Comparison of ENCODE assay signal across 1 cellular context in genomic region chr1:200899015-200899386, GRCh38.
TF ChIP-seq lines count a peak whose summit lies in the region.

No MANE protein-coding gene starts in this region.

TF ChIP-seq in WTC11, 78 proteins besides CTCF, POLR2A, EP300 and RAD21 (continued from another document):
- TF ChIP-seq IRF1 (CRISPR knock-in tag; IDR thresholded peaks at IDR 0.05) (no peak), FOXP4 (CRISPR knock-in tag; IDR thresholded peaks at IDR 0.05) (no peak), SMAD3 (CRISPR knock-in tag; IDR thresholded peaks at IDR 0.05; ENCODE audit: borderline replicate concordance) (no peak), ZNF121 (CRISPR knock-in tag; IDR thresholded peaks at IDR 0.05) (no peak), GRHL2 (CRISPR knock-in tag; IDR thresholded peaks at IDR 0.05; ENCODE audit: insufficient replicate concordance, severe bottlenecking) (no peak), KAT7 (CRISPR knock-in tag; IDR thresholded peaks at IDR 0.05; ENCODE audit: borderline replicate concordance) (no peak), RORB (CRISPR knock-in tag; IDR thresholded peaks at IDR 0.05) (no peak)
TF ChIP-seq in WTC11: peak in this region for 0.
